Comparison of ENCODE assay signal across 25 cellular contexts in genomic region chr3:15096026-15096425, GRCh38. TPM values are rescaled to one million over a fixed set of nuclear protein-coding genes. Genes with fewer than 3 reads are reported as not detected.
DNase-seq lines count a peak whose midpoint lies in the region; ATAC-seq and TF ChIP-seq lines count a peak whose summit lies in the region.
"Had no signal": no experiment of that assay in that cellular context is flagged by ENCODE, and none has a peak within 500 bp of the region (broad histone marks: within the 10 kb centered on the region; RNA-seq: fewer than 3 reads in every experiment).

No MANE protein-coding gene starts in this region.

- no peaks in the 10 kb centered on the region for H3K27me3 ChIP-seq in CD8-positive, alpha-beta memory T cell (ENCODE audit: insufficient read depth, low read length, poor library complexity, severe bottlenecking)
- H3K27me3 ChIP-seq in mesenchymal stem cell (ENCODE audit: control insufficient read depth in 1 of 2, insufficient read depth in 1 of 2, low read length in 2 of 2), result no peaks in the 10 kb centered on the region
- H3K27me3 ChIP-seq: heart left ventricle, stomach, transverse colon had no signal

- TF ChIP-seq CTCF in type B pancreatic cell (conservative IDR thresholded peaks at IDR 0.05), result no peak

- ATAC-seq in T-cell (replicated peaks in 1 of 4) (no peak), GM21825 (IDR thresholded peaks at IDR 0.05; ENCODE audit: unreplicated experiment) (no peak)
- ATAC-seq: activated CD4-positive, CD25-positive, alpha-beta regulatory T cell treated with anti-CD3 and anti-CD28 coated beads, Interleukin-2, amount 50 U/mL, for 24 hours; activated T-helper 17 cell treated with anti-CD3 and anti-CD28 coated beads, Interleukin-2, amount 50 U/mL, for 72 hours; effector memory CD8-positive, alpha-beta T cell; heart left ventricle; psoas muscle had no signal

- H3K4me3 Mint-ChIP-seq in CD8-positive, alpha-beta memory T cell, result peak overlapping the region in 2 of 7 donors; percentile 53 to 72
- H3K4me3 Mint-ChIP-seq in T-cell, result peak overlapping the region in 2 of 3 donors; percentile 28 to 87
- H3K4me3 Mint-ChIP-seq in type B pancreatic cell, result peak overlapping the region; percentile 70
- no peak overlapping the region for H3K4me3 Mint-ChIP-seq in activated naive CD8-positive, alpha-beta T cell treated with anti-CD3 and anti-CD28 coated beads for 36 hours
- H3K4me3 Mint-ChIP-seq: activated T-helper 17 cell treated with anti-CD3 and anti-CD28 coated beads, Interleukin-2, amount 50 U/mL, for 72 hours; effector memory CD8-positive, alpha-beta T cell had no signal

- H3K27ac ChIP-seq in CD8-positive, alpha-beta memory T cell (ENCODE audit: low read depth, low read length), result no peak overlapping the region
- no peak overlapping the region for H3K27ac ChIP-seq in mesenchymal stem cell (ENCODE audit: low read length, poor library complexity, severe bottlenecking)
- H3K27ac ChIP-seq: KMS-11, psoas muscle, RWPE1, stomach, transverse colon had no signal

- H3K36me3 Mint-ChIP-seq in CD8-positive, alpha-beta memory T cell, result peaks cover 0 to 65% (median 9%) of the 10 kb centered on the region in 3 donors
- peaks cover 30% of the 10 kb centered on the region for H3K36me3 Mint-ChIP-seq in T-cell
- peaks cover 11% of the 10 kb centered on the region for H3K36me3 Mint-ChIP-seq in type B pancreatic cell
- peaks cover 8% of the 10 kb centered on the region for H3K36me3 Mint-ChIP-seq in activated naive CD8-positive, alpha-beta T cell treated with anti-CD3 and anti-CD28 coated beads for 36 hours

- H4K91ac ChIP-seq in mesenchymal stem cell (ENCODE audit: low read length), result no peak overlapping the region

- no peak overlapping the region for H2AFZ ChIP-seq in mesenchymal stem cell (ENCODE audit: low read depth, low read length)

- peaks cover 27% of the 10 kb centered on the region for H3K79me1 ChIP-seq in mesenchymal stem cell (replicated peaks; ENCODE audit: low read length, poor library complexity, severe bottlenecking)

- H4K8ac ChIP-seq in mesenchymal stem cell (ENCODE audit: low read length), result no peak overlapping the region

- peaks cover 23 to 39% (median 30%) of the 10 kb centered on the region in 3 donors for H3K4me1 Mint-ChIP-seq in CD8-positive, alpha-beta memory T cell
- H3K4me1 Mint-ChIP-seq in T-cell (peaks cover 25 to 34% (median 32%) of the 10 kb centered on the region in 3 donors), type B pancreatic cell (ENCODE audit: unreplicated experiment) (peaks cover 14% of the 10 kb centered on the region)
- H3K4me1 Mint-ChIP-seq in activated naive CD8-positive, alpha-beta T cell treated with anti-CD3 and anti-CD28 coated beads for 36 hours, result peaks cover 22% of the 10 kb centered on the region

- no peak overlapping the region for H2AK5ac ChIP-seq in mesenchymal stem cell (ENCODE audit: low read length, severe bottlenecking)

- H2BK120ac ChIP-seq in mesenchymal stem cell (ENCODE audit: low read depth, low read length), result no peak overlapping the region

- no peak overlapping the region for H3K18ac ChIP-seq in mesenchymal stem cell (ENCODE audit: low read depth in 1 of 2, low read length in 2 of 2)

- H3K9ac ChIP-seq in mesenchymal stem cell (ENCODE audit: low read length), result peak overlapping the region; percentile 4
- H3K9ac ChIP-seq: KMS-11 had no signal

- peaks cover 20% of the 10 kb centered on the region for H3K36me3 ChIP-seq in CD8-positive, alpha-beta memory T cell (ENCODE audit: insufficient read depth, low read length)
- peaks cover 11 to 37% of the 10 kb centered on the region in 2 experiments for H3K36me3 ChIP-seq in mesenchymal stem cell (ENCODE audit: control insufficient read depth in 1 of 2, insufficient read depth in 2 of 2, low read depth in 1 of 2, low read length in 2 of 2)

- DNase-seq in CD8-positive, alpha-beta memory T cell, result no peak
- DNase-seq in T-cell, result no peak
- DNase-seq in mesenchymal stem cell, result no peak
- no peak for DNase-seq in type B pancreatic cell (ENCODE audit: extremely low spot score, unreplicated experiment)
- no peak for DNase-seq in activated naive CD8-positive, alpha-beta T cell treated with anti-CD3 and anti-CD28 coated beads for 36 hours
- no peak for DNase-seq in stimulated activated CD4-positive, alpha-beta T cell treated with anti-CD3 and anti-CD28 coated beads, Interleukin-2, amount 100 ng/mL, for 24 hours
- DNase-seq: activated CD4-positive, alpha-beta T cell treated with anti-CD3 and anti-CD28 coated beads, Interleukin-2, amount 50 U/mL, for 48 hours; activated naive CD4-positive, alpha-beta T cell treated with anti-CD3 and anti-CD28 coated beads, Interleukin-2, amount 50 U/mL, for 16 hours; CD4-positive, alpha-beta memory T cell; DMS53; effector memory CD8-positive, alpha-beta T cell; foreskin fibroblast; GDM1; heart left ventricle; NCI-H1436; NCI-H446; NCI-H82; psoas muscle; stomach; transverse colon had no signal

- H3K14ac ChIP-seq in mesenchymal stem cell (ENCODE audit: low read length in 2 of 2), result no peak overlapping the region

- no peaks in the 10 kb centered on the region for H3K9me3 ChIP-seq in CD8-positive, alpha-beta memory T cell (ENCODE audit: low read length)
- H3K9me3 ChIP-seq in mesenchymal stem cell (ENCODE audit: control insufficient read depth, low read length), result no peaks in the 10 kb centered on the region
- H3K9me3 ChIP-seq: heart left ventricle, psoas muscle, stomach, transverse colon had no signal

- no peak overlapping the region for H3K4me3 ChIP-seq in CD8-positive, alpha-beta memory T cell (ENCODE audit: low read length)
- no peak overlapping the region for H3K4me3 ChIP-seq in mesenchymal stem cell (ENCODE audit: insufficient read depth in 1 of 2, low read depth in 1 of 2, low read length in 2 of 2)
- H3K4me3 ChIP-seq: heart left ventricle, psoas muscle, stomach, transverse colon had no signal

- H3K23ac ChIP-seq in mesenchymal stem cell (ENCODE audit: low read length in 2 of 2), result no peak overlapping the region

- POLR2A ChIA-PET in CD8-positive, alpha-beta memory T cell (lab: Charles Lee), result no interaction called here
- POLR2A ChIA-PET in T-cell (lab: Charles Lee), result interaction anchor here in 1 of 2 donors (0.6 kb wide), 1 partner anchor 309 kb away, joined by 4 read pairs; no protein-coding TSS in a partner anchor

- CTCF ChIA-PET in CD8-positive, alpha-beta memory T cell (lab: Charles Lee), result no interaction called here
- CTCF ChIA-PET in T-cell (lab: Charles Lee), result no interaction called here

- H2BK12ac ChIP-seq in mesenchymal stem cell (ENCODE audit: low read length in 2 of 2), result no peak overlapping the region

- peak overlapping the region in 6 of 8 donors; percentile 46 to 80 (median 76) for H3K27ac Mint-ChIP-seq in CD8-positive, alpha-beta memory T cell
- H3K27ac Mint-ChIP-seq in T-cell (no peak overlapping the region), type B pancreatic cell (no peak overlapping the region)
- H3K27ac Mint-ChIP-seq in activated naive CD8-positive, alpha-beta T cell treated with anti-CD3 and anti-CD28 coated beads for 36 hours, result no peak overlapping the region
- H3K27ac Mint-ChIP-seq: activated T-helper 17 cell treated with anti-CD3 and anti-CD28 coated beads, Interleukin-2, amount 50 U/mL, for 72 hours had no signal

- no peak overlapping the region for H3K4ac ChIP-seq in mesenchymal stem cell (ENCODE audit: low read depth in 1 of 2, low read length in 2 of 2)

- H3K9me3 Mint-ChIP-seq in CD8-positive, alpha-beta memory T cell, result peaks cover 0 to 5% (median 0%) of the 10 kb centered on the region in 5 donors
- H3K9me3 Mint-ChIP-seq in T-cell (no peaks in the 10 kb centered on the region), type B pancreatic cell (no peaks in the 10 kb centered on the region)
- H3K9me3 Mint-ChIP-seq in activated naive CD8-positive, alpha-beta T cell treated with anti-CD3 and anti-CD28 coated beads for 36 hours, result no peaks in the 10 kb centered on the region
- H3K9me3 Mint-ChIP-seq: activated T-helper 17 cell treated with anti-CD3 and anti-CD28 coated beads, Interleukin-2, amount 50 U/mL, for 72 hours; effector memory CD8-positive, alpha-beta T cell had no signal

- peaks cover 0 to 7% of the 10 kb centered on the region in 2 donors for H3K27me3 Mint-ChIP-seq in CD8-positive, alpha-beta memory T cell
- H3K27me3 Mint-ChIP-seq in T-cell (no peaks in the 10 kb centered on the region), type B pancreatic cell (no peaks in the 10 kb centered on the region)
- peaks cover 5% of the 10 kb centered on the region for H3K27me3 Mint-ChIP-seq in activated naive CD8-positive, alpha-beta T cell treated with anti-CD3 and anti-CD28 coated beads for 36 hours
- H3K27me3 Mint-ChIP-seq: activated T-helper 17 cell treated with anti-CD3 and anti-CD28 coated beads, Interleukin-2, amount 50 U/mL, for 72 hours; effector memory CD8-positive, alpha-beta T cell had no signal

- no peak overlapping the region for H2BK15ac ChIP-seq in mesenchymal stem cell (ENCODE audit: low read depth, poor library complexity, severe bottlenecking)

- peaks cover 18% of the 10 kb centered on the region for H3K4me1 ChIP-seq in CD8-positive, alpha-beta memory T cell (ENCODE audit: insufficient read depth, low read length)
- peaks cover 10% of the 10 kb centered on the region for H3K4me1 ChIP-seq in mesenchymal stem cell (ENCODE audit: control insufficient read depth, insufficient read depth, low read depth, low read length)

- H2BK5ac ChIP-seq in mesenchymal stem cell (ENCODE audit: low read depth, low read length, poor library complexity, severe bottlenecking), result no peak overlapping the region

- 89% methylated on average over 3 of the region's 3 CpGs for WGBS in mesenchymal stem cell

- H3K4me2 ChIP-seq in mesenchymal stem cell (ENCODE audit: low read length, poor library complexity, severe bottlenecking), result no peak overlapping the region
- H3K4me2 ChIP-seq: KMS-11 had no signal

RNA-seq across cellular contexts. Expression of gene RBSN, which starts 2.9 kb away (rescaled TPM):
- 10 to 100 TPM; 12.2 to 12.5 TPM for total RNA-seq in CD8-positive, alpha-beta memory T cell
- 19.0 TPM for polyA plus RNA-seq in CD8-positive, alpha-beta memory T cell
- 10 to 100 TPM; 24.7 to 42.7 (median 34.4) TPM for total RNA-seq in T-cell
- 9.1 TPM for polyA plus RNA-seq in mesenchymal stem cell (2013, experiment 1 of 2)
- 9.0 TPM for polyA plus RNA-seq in mesenchymal stem cell (2013, experiment 2 of 2)
- total RNA-seq in type B pancreatic cell (ENCODE audit: low replicate concordance), result 20.5 and 29.1 TPM in 2 replicates
- 1 to 10 TPM; 7.9 to 8.6 TPM for total RNA-seq in activated naive CD8-positive, alpha-beta T cell treated with anti-CD3 and anti-CD28 coated beads for 36 hours

RNA-seq across cellular contexts. Expression of gene MRPS25, which starts 30.9 kb away (rescaled TPM):
- 10 to 100 TPM; 82.7 to 84.7 TPM for total RNA-seq in CD8-positive, alpha-beta memory T cell
- 20.2 TPM for polyA plus RNA-seq in CD8-positive, alpha-beta memory T cell
- total RNA-seq in T-cell (100 to 1,000 TPM in 1 of 5 donors, 10 to 100 TPM in 4; 55.7 to 102 (median 87.3) TPM), type B pancreatic cell (ENCODE audit: low replicate concordance) (71.7 and 79.7 TPM in 2 replicates)
- 18.8 TPM for polyA plus RNA-seq in mesenchymal stem cell (2013, experiment 1 of 2)
- 19.4 TPM for polyA plus RNA-seq in mesenchymal stem cell (2013, experiment 2 of 2)
- 10 to 100 TPM; 78.0 to 86.4 TPM for total RNA-seq in activated naive CD8-positive, alpha-beta T cell treated with anti-CD3 and anti-CD28 coated beads for 36 hours

Comparison
In these comparisons a context has a peak if more than half of its experiments do, and no peak if none do; other contexts are left out.
1. H3K27ac Mint-ChIP-seq: peak in CD8-positive, alpha-beta memory T cell (6 of 8); none in T-cell (0 of 2), type B pancreatic cell (single experiment) and activated naive CD8-positive, alpha-beta T cell treated with anti-CD3 and anti-CD28 coated beads for 36 hours (single experiment).